Comparison of ENCODE assay signal across 13 cellular contexts in the genomic region with DNA sequence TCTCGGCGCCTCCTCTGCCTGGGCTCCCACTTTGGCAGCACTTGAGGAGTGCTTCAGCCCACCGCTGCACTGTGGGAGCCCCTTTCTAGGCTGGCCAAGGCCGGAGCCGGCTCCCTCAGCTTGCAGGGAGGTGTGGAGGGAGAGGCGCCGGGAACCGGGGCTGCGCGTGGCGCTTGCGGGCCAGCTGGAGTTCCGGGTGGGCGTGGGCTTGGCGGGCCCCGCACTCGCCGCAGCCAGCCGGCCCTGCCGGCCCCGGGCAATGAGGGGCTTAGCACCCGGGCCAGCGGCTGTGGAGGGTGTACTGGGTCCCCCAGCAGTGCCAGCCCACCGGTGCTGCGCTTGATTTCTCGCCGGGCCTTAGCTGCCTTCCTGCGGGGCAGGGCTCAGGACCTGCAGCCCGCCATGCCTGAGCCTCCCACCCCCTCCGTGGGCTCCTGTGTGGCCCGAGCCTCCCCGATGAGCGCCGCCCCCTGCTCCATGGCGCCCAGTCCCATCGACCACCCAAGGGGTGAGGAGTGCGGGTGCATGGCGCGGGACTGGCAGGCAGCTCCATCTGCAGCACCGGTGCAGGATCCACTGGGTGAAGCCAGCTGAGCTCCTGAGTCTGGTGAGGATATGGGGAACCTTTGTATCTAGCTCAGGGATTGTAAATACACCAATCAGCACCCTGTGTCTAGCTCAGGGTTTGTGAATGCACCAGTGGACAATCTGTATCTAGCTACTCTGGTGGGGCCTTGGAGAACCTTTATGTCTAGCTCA. TPM values are rescaled to one million over a fixed set of nuclear protein-coding genes. Genes with fewer than 3 reads are reported as not detected.
DNase-seq lines count a peak whose midpoint lies in the region; ATAC-seq, FAIRE-seq and TF ChIP-seq lines count a peak whose summit lies in the region.
"Not testable (repeated sequence)": the region's sequence is repeated elsewhere in the genome, so short reads cannot be mapped to it uniquely, and the experiment has no call there.
"Had no signal": no experiment of that assay in that cellular context is flagged by ENCODE, and none has a peak within 500 bp of the region (broad histone marks: within the 10 kb centered on the region; RNA-seq: fewer than 3 reads in every experiment).

No MANE protein-coding gene starts in this region.

- H3K9ac ChIP-seq in DND-41 (ENCODE audit: low read depth, low read length); astrocyte (ENCODE audit: low read length): not testable (repeated sequence)
- H3K9ac ChIP-seq in HUES6 (ENCODE audit: low read length): peak overlapping the region; percentile 72

- not testable (repeated sequence) for TF ChIP-seq CTCF in DND-41 (IDR thresholded peaks at IDR 0.05; ENCODE audit: borderline replicate concordance, extremely low read depth, low read length, poor library complexity, severe bottlenecking); astrocyte (IDR thresholded peaks at IDR 0.05; ENCODE audit: insufficient read depth, low read depth, low read length); cardiac muscle cell (IDR thresholded peaks at IDR 0.05; ENCODE audit: low read depth, low read length); nephron progenitor cell (IDR thresholded peaks at IDR 0.05); osteocyte (IDR thresholded peaks at IDR 0.05)

- H3K27ac ChIP-seq in DND-41 (ENCODE audit: low read length) (peak overlapping the region; percentile 65), HUES6 (ENCODE audit: low read depth, low read length) (peak overlapping the region; percentile 50; the same call in 1 of the 2 replicates), cardiac muscle cell (peak overlapping the region; percentile 83)
- not testable (repeated sequence) for H3K27ac ChIP-seq in astrocyte (ENCODE audit: low read depth, low read length)

- H3K27ac Mint-ChIP-seq in astrocyte (ENCODE audit: unreplicated experiment); nephron progenitor cell; osteocyte (ENCODE audit: unreplicated experiment): not testable (repeated sequence)

- not testable (repeated sequence) for DNase-seq in DND-41; astrocyte (ENCODE audit: low read depth); cardiac muscle cell (ENCODE audit: low read depth in 1 of 2, low spot score in 1 of 2); nephron progenitor cell; osteocyte (ENCODE audit: extremely low spot score, unreplicated experiment)
- peak; percentile 56 for DNase-seq in islet precursor cell

- peaks cover 19% of the 10 kb centered on the region for H3K79me2 ChIP-seq in DND-41 (ENCODE audit: insufficient read depth, low read length)
- H3K79me2 ChIP-seq in astrocyte (ENCODE audit: insufficient read depth, low read length): not testable (repeated sequence)

- not testable (repeated sequence) for FAIRE-seq in astrocyte (lab: Jason Lieb, UNC)

- H2AFZ ChIP-seq in DND-41 (ENCODE audit: low read depth, low read length); astrocyte (ENCODE audit: low read depth, low read length): not testable (repeated sequence)

- H4K20me1 ChIP-seq in DND-41 (ENCODE audit: insufficient read depth, low read length); astrocyte (ENCODE audit: insufficient read depth, low read length): not testable (repeated sequence)

- not testable (repeated sequence) for H3K36me3 ChIP-seq in DND-41 (ENCODE audit: insufficient read depth, low read length); HUES6 (ENCODE audit: control insufficient read depth, insufficient read depth, low read length); astrocyte (ENCODE audit: insufficient read depth, low read length); cardiac muscle cell

- peak overlapping the region in 1 of 2 experiments; percentile 58; a peak in 1 of 4 replicates for H3K4me3 ChIP-seq in DND-41 (ENCODE audit: low read depth in 1 of 2, low read length in 2 of 2)
- H3K4me3 ChIP-seq in HUES6 (ENCODE audit: low read depth, low read length): peak overlapping the region; percentile 39; the same call in 1 of the 2 replicates
- H3K4me3 ChIP-seq in astrocyte (ENCODE audit: insufficient read depth, low read depth, low read length); cardiac muscle cell: not testable (repeated sequence)

- not testable (repeated sequence) for ATAC-seq in DND-41 (ENCODE audit: insufficient read depth, low read depth)

- H3K4me3 Mint-ChIP-seq in astrocyte (ENCODE audit: unreplicated experiment) (peak overlapping the region; percentile 85), nephron progenitor cell (peak overlapping the region; percentile 96), osteocyte (ENCODE audit: unreplicated experiment) (peak overlapping the region; percentile 81)

- H3K9me3 ChIP-seq in DND-41 (ENCODE audit: insufficient read depth, low read length, severe bottlenecking); HUES6 (ENCODE audit: control insufficient read depth, insufficient read depth, low read depth, low read length); astrocyte (ENCODE audit: insufficient read depth, low read depth, low read length); cardiac muscle cell (ENCODE audit: low read depth): not testable (repeated sequence)

- peaks cover 51% of the 10 kb centered on the region for H3K4me1 ChIP-seq in DND-41 (ENCODE audit: insufficient read depth, low read length)
- peaks cover 33% of the 10 kb centered on the region for H3K4me1 ChIP-seq in HUES6 (ENCODE audit: control insufficient read depth, insufficient read depth, low read length)
- H3K4me1 ChIP-seq in astrocyte (ENCODE audit: insufficient read depth, low read length): not testable (repeated sequence)
- peaks cover 23% of the 10 kb centered on the region for H3K4me1 ChIP-seq in cardiac muscle cell (ENCODE audit: low read depth)

- peak overlapping the region; percentile 55; the same call in 1 of the 2 replicates for H3K4me2 ChIP-seq in DND-41 (ENCODE audit: insufficient read depth, low read length)
- not testable (repeated sequence) for H3K4me2 ChIP-seq in astrocyte (ENCODE audit: low read length)

- H3K4me1 Mint-ChIP-seq in astrocyte (ENCODE audit: low read depth, unreplicated experiment): not testable (repeated sequence)
- H3K4me1 Mint-ChIP-seq in nephron progenitor cell (peaks cover 49% of the 10 kb centered on the region), osteocyte (ENCODE audit: unreplicated experiment) (peaks cover 16% of the 10 kb centered on the region)

- H3K27me3 ChIP-seq in DND-41 (ENCODE audit: insufficient read depth, low read length, poor library complexity); HUES6 (ENCODE audit: control insufficient read depth, insufficient read depth, low read length); cardiac muscle cell: not testable (repeated sequence)
- peaks cover 13% of the 10 kb centered on the region for H3K27me3 ChIP-seq in astrocyte (ENCODE audit: insufficient read depth, low read length)

- H3K36me3 Mint-ChIP-seq in astrocyte (ENCODE audit: low read depth, unreplicated experiment); osteocyte (ENCODE audit: unreplicated experiment): not testable (repeated sequence)
- peaks cover 26% of the 10 kb centered on the region for H3K36me3 Mint-ChIP-seq in nephron progenitor cell (ENCODE audit: low read depth)

- H3K27me3 Mint-ChIP-seq in astrocyte (ENCODE audit: low read depth, unreplicated experiment): peaks cover 44% of the 10 kb centered on the region
- peaks cover 21% of the 10 kb centered on the region for H3K27me3 Mint-ChIP-seq in nephron progenitor cell (ENCODE audit: low read depth, poor library complexity)
- H3K27me3 Mint-ChIP-seq in osteocyte (ENCODE audit: unreplicated experiment): not testable (repeated sequence)

- H3K9me3 Mint-ChIP-seq in astrocyte (ENCODE audit: unreplicated experiment); osteocyte (ENCODE audit: unreplicated experiment): not testable (repeated sequence)
- peaks cover 21% of the 10 kb centered on the region for H3K9me3 Mint-ChIP-seq in nephron progenitor cell

RNA-seq across cellular contexts. Expression of gene NUDT8, which starts 10.7 kb away (rescaled TPM):
- total RNA-seq in astrocyte: 3.0 and 4.5 TPM in 2 replicates
- 6.9 and 24.3 TPM in 2 replicates for total RNA-seq in cardiac muscle cell
- polyA plus RNA-seq in cardiac muscle cell: 17.3 and 18.7 TPM in 2 replicates
- total RNA-seq in osteocyte: 5.9 and 8.0 TPM in 2 replicates

RNA-seq across cellular contexts. Expression of gene NDUFV1, which starts 12.3 kb away (rescaled TPM):
- total RNA-seq in astrocyte: 117 and 118 TPM in 2 replicates
- total RNA-seq in cardiac muscle cell: 430 and 526 TPM in 2 replicates
- 447 and 449 TPM in 2 replicates for polyA plus RNA-seq in cardiac muscle cell
- 180 and 185 TPM in 2 replicates for total RNA-seq in osteocyte

RNA-seq across cellular contexts. Expression of gene TBX10, which starts 20.5 kb away (rescaled TPM):
- total RNA-seq in astrocyte (not detected in 2 replicates), cardiac muscle cell (not detected in 2 replicates), osteocyte (not detected in 2 replicates)
- 1.1 and 1.2 TPM in 2 replicates for polyA plus RNA-seq in cardiac muscle cell
- total RNA-seq: Caco-2; CD4-positive, alpha-beta T cell; Daoy had no signal
- polyA plus RNA-seq: A549, BJ, GM23338 had no signal

RNA-seq across cellular contexts. Expression of gene ACY3, which starts 31.4 kb away (rescaled TPM):
- not detected in 2 replicates for total RNA-seq in astrocyte
- not detected in 2 replicates for total RNA-seq in cardiac muscle cell
- not detected in 2 replicates for polyA plus RNA-seq in cardiac muscle cell
- not detected in 2 replicates for total RNA-seq in osteocyte
- total RNA-seq: Daoy had no signal
- polyA plus RNA-seq: BJ, GM23338 had no signal

RNA-seq across cellular contexts. Expression of gene GSTP1, which starts 35.5 kb away (rescaled TPM):
- total RNA-seq in astrocyte (1,173 and 1,365 TPM in 2 replicates), cardiac muscle cell (957 and 1,963 TPM in 2 replicates), osteocyte (509 and 544 TPM in 2 replicates)
- 788 and 1,052 TPM in 2 replicates for polyA plus RNA-seq in cardiac muscle cell
